1 cellular context compared by ENCODE assay signal in the genomic region with DNA sequence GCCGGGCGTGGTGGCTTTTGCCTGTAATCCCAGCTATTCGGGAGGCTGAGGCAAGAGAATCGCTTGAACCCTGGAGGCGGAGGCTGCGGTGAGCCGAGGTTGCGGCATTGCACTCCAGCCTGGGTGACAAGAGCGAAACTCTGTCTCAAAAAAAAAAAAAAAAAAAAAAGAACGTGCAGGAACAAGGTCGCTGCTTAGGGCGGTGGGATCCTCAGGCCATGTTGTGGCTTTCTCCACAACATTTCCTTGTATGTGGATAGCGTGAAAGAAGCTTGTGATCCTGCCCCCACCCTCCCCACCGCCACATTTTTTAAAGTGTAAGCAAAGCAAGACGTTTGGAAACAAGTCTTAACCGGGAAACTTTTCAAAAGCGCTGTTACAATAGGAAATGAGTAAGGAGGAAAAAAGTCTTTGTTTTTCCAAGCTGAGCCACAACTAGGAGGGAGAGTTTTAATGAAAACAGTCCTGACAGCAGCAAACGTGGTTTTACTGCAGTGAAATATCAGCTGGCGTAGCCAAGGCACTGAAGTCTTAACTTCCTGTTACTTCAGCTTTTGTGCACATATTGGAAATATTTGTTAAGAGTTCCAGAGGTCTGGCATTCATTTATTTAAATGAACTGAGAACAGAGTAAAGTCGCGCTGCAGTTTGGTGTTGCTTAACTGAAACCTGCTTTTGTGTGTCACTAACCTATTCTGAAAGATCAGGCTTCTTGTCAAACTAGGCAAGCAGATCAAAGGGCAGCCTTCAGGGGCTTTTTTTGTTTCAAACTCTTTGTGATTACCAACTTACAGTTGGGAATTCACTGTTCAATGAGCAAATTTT.
TF ChIP-seq lines count a peak whose summit lies in the region.

No MANE protein-coding gene starts in this region.

TF ChIP-seq in SK-N-SH, 30 proteins besides CTCF, POLR2A, EP300 and RAD21 (continued from another document):
- no peak for TF ChIP-seq IRF3 (IDR thresholded peaks at IDR 0.05; ENCODE audit: low read depth, low read length)
- TF ChIP-seq ELF1 (IDR thresholded peaks at IDR 0.05), result no peak; the same call in 1 of the 2 replicates
- TF ChIP-seq, protein P1, sequence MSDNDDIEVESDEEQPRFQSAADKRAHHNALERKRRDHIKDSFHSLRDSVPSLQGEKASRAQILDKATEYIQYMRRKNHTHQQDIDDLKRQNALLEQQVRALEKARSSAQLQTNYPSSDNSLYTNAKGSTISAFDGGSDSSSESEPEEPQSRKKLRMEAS (IDR thresholded peaks at IDR 0.05; ENCODE audit: low read depth), result peak; percentile 98
- TF ChIP-seq POLR2AphosphoS5 (IDR thresholded peaks at IDR 0.05; ENCODE audit: low read depth, low read length), result no peak
- no peak for TF ChIP-seq EZH2phosphoT487 (IDR thresholded peaks at IDR 0.05; ENCODE audit: borderline replicate concordance, low read depth)
- no peak; the same call in 1 of the 2 replicates for TF ChIP-seq NFIC (IDR thresholded peaks at IDR 0.05; ENCODE audit: borderline replicate concordance)
- no peak for TF ChIP-seq GATA2 (CRISPR knock-in tag; IDR thresholded peaks at IDR 0.05)
- peak; percentile 56; the same call in 1 of the 2 replicates for TF ChIP-seq FOSL2 (IDR thresholded peaks at IDR 0.05; ENCODE audit: borderline replicate concordance, low read depth)
- TF ChIP-seq CHD2 (IDR thresholded peaks at IDR 0.05; ENCODE audit: low read length, partially characterized antibody), result no peak
- TF ChIP-seq RCOR1 (IDR thresholded peaks at IDR 0.05; ENCODE audit: low read length), result 0 out of 2 replicates have a peak, but pooled peaks have one; percentile 13
- 0 out of 2 replicates have a peak, but pooled peaks have one; percentile 45 for TF ChIP-seq RXRA (IDR thresholded peaks at IDR 0.05; ENCODE audit: borderline replicate concordance, low read depth)
- TF ChIP-seq JUND (IDR thresholded peaks at IDR 0.05), result peak; percentile 82
- peak; percentile 81 for TF ChIP-seq TCF12 (IDR thresholded peaks at IDR 0.05)
- no peak for TF ChIP-seq RFX5 (IDR thresholded peaks at IDR 0.05; ENCODE audit: low read length)
- TF ChIP-seq MEF2A (IDR thresholded peaks at IDR 0.05; ENCODE audit: borderline replicate concordance, low read depth), result no peak
- TF ChIP-seq, protein P2, sequence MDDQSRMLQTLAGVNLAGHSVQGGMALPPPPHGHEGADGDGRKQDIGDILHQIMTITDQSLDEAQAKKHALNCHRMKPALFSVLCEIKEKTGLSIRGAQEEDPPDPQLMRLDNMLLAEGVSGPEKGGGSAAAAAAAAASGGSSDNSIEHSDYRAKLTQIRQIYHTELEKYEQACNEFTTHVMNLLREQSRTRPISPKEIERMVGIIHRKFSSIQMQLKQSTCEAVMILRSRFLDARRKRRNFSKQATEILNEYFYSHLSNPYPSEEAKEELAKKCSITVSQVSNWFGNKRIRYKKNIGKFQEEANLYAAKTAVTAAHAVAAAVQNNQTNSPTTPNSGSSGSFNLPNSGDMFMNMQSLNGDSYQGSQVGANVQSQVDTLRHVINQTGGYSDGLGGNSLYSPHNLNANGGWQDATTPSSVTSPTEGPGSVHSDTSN (IDR thresholded peaks at IDR 0.05), result peak; percentile 82
- TF ChIP-seq GABPA (IDR thresholded peaks at IDR 0.05; ENCODE audit: low read depth), result no peak
- TF ChIP-seq, protein P3, sequence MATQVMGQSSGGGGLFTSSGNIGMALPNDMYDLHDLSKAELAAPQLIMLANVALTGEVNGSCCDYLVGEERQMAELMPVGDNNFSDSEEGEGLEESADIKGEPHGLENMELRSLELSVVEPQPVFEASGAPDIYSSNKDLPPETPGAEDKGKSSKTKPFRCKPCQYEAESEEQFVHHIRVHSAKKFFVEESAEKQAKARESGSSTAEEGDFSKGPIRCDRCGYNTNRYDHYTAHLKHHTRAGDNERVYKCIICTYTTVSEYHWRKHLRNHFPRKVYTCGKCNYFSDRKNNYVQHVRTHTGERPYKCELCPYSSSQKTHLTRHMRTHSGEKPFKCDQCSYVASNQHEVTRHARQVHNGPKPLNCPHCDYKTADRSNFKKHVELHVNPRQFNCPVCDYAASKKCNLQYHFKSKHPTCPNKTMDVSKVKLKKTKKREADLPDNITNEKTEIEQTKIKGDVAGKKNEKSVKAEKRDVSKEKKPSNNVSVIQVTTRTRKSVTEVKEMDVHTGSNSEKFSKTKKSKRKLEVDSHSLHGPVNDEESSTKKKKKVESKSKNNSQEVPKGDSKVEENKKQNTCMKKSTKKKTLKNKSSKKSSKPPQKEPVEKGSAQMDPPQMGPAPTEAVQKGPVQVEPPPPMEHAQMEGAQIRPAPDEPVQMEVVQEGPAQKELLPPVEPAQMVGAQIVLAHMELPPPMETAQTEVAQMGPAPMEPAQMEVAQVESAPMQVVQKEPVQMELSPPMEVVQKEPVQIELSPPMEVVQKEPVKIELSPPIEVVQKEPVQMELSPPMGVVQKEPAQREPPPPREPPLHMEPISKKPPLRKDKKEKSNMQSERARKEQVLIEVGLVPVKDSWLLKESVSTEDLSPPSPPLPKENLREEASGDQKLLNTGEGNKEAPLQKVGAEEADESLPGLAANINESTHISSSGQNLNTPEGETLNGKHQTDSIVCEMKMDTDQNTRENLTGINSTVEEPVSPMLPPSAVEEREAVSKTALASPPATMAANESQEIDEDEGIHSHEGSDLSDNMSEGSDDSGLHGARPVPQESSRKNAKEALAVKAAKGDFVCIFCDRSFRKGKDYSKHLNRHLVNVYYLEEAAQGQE (IDR thresholded peaks at IDR 0.05; ENCODE audit: low read depth, low read length), result no peak
- TF ChIP-seq FOXM1 (IDR thresholded peaks at IDR 0.05; ENCODE audit: low read depth), result no peak
- no peak for TF ChIP-seq TAF1 (IDR thresholded peaks at IDR 0.05; ENCODE audit: borderline replicate concordance, low read depth, low read length)
